Comparison of ENCODE assay signal across 8 cellular contexts in genomic region chr17:21275047-21275578, GRCh38. TPM values are rescaled to one million over a fixed set of nuclear protein-coding genes. Genes with fewer than 3 reads are reported as not detected.
DNase-seq lines count a peak whose midpoint lies in the region; ATAC-seq, FAIRE-seq and TF ChIP-seq lines count a peak whose summit lies in the region.

No MANE protein-coding gene starts in this region.

- no peak for FAIRE-seq in GM12892 (lab: Jason Lieb, UNC)

- H3K27ac ChIP-seq in uterus = peak overlapping the region; percentile 42 to 50

- no peak for TF ChIP-seq CTCF in lower leg skin (IDR thresholded peaks at IDR 0.05)
- TF ChIP-seq CTCF in uterus (IDR thresholded peaks at IDR 0.05) = no peak

- H3K4me1 ChIP-seq in adipocyte (ENCODE audit: control insufficient read depth, insufficient read depth, low read length) (peaks cover 27% of the 10 kb centered on the region), uterus (peaks cover 0 to 13% of the 10 kb centered on the region in 2 donors)

- H3K9ac ChIP-seq in adipocyte (ENCODE audit: low read length) = peak overlapping the region; percentile 85

- TF ChIP-seq POLR2A in lower leg skin (IDR thresholded peaks at IDR 0.05) (no peak), uterus (IDR thresholded peaks at IDR 0.05) (no peak), GM12892 (IDR thresholded peaks at IDR 0.05; ENCODE audit: low read depth, low read length) (no peak)

- H3K27me3 ChIP-seq in adipocyte (replicated peaks; ENCODE audit: control insufficient read depth, insufficient read depth, low read length) = no peaks in the 10 kb centered on the region
- H3K27me3 ChIP-seq in uterus = no peaks in the 10 kb centered on the region

- ATAC-seq in HG03103 (IDR thresholded peaks at IDR 0.05; ENCODE audit: low read depth, unreplicated experiment) = peak; percentile 2
- ATAC-seq in HG03571 (IDR thresholded peaks at IDR 0.05; ENCODE audit: unreplicated experiment) = no peak
- ATAC-seq in HG03045 (IDR thresholded peaks at IDR 0.05; ENCODE audit: unreplicated experiment) = no peak

- DNase-seq in Daoy (ENCODE audit: low read depth) (peak; percentile 57), adipocyte (ENCODE audit: low read depth) (no peak), lower leg skin (ENCODE audit: low spot score in 2 of 2) (no peak), uterus (no peak), GM12892 (ENCODE audit: insufficient read length) (no peak)

- 5 to 18% methylated on average over 16 to 20 of the region's 20 CpGs for WGBS in lower leg skin, 2 donors

- intact Hi-C loops in lower leg skin (cut with DNase I; ENCODE audit: low total_unique reads) = no loop called here
- intact Hi-C loops in uterus (cut with DNase I; ENCODE audit: low total_unique reads) = loop anchor here (10.0 kb wide), 1 partner anchor 150 kb away; the partner anchor contains the start of gene DHRS7B

- H3K36me3 ChIP-seq in adipocyte (ENCODE audit: control insufficient read depth, insufficient read depth, low read length, severe bottlenecking) = no peaks in the 10 kb centered on the region
- no peaks in the 10 kb centered on the region for H3K36me3 ChIP-seq in uterus

- no peaks in the 10 kb centered on the region for H3K9me3 ChIP-seq in adipocyte (ENCODE audit: control insufficient read depth, low read length)
- H3K9me3 ChIP-seq in uterus = no peaks in the 10 kb centered on the region

- H3K4me3 ChIP-seq in adipocyte (ENCODE audit: low read length) (peak overlapping the region; percentile 82), lower leg skin (ENCODE audit: low read depth, poor library complexity, severe bottlenecking) (peak overlapping the region; percentile 31), uterus (peak overlapping the region; percentile 36 to 54)

RNA-seq across cellular contexts. Expression of gene MAP2K3, which starts 9.4 kb away (rescaled TPM):
- total RNA-seq in Daoy (2014; rRNA removed; shearing (Covaris generic)) = 7.4 and 11.7 TPM in 2 replicates
- 10 to 100 TPM; 54.1 to 64.1 (median 55.2) TPM for total RNA-seq in lower leg skin
- total RNA-seq in uterus = 10 to 100 TPM in 3 of 4 donors, 1 to 10 TPM in 1; 3.3 to 37.0 (median 12.5) TPM
- 16.7 TPM for polyA plus RNA-seq in GM12892 (2012; ENCODE audit: missing spikeins)

RNA-seq across cellular contexts. Expression of gene NATD1, which starts 21.9 kb away (rescaled TPM):
- total RNA-seq in Daoy (2014; rRNA removed; shearing (Covaris generic)) = 0.83 and 0.86 TPM in 2 replicates
- total RNA-seq in lower leg skin (10 to 100 TPM; 12.3 to 18.8 (median 16.0) TPM), uterus (1 to 10 TPM; 2.1 to 4.9 (median 3.8) TPM)
- 0.32 TPM for polyA plus RNA-seq in GM12892 (2012; ENCODE audit: missing spikeins)

Comparison
In these comparisons a context has a peak if more than half of its experiments do, and no peak if none do; other contexts are left out.
1. H3K4me3 ChIP-seq: peak in every context shown above with its lines; median percentile 82 in adipocyte; 45 in uterus; 31 in lower leg skin.